10 cellular contexts compared by ENCODE assay signal in the genomic region with DNA sequence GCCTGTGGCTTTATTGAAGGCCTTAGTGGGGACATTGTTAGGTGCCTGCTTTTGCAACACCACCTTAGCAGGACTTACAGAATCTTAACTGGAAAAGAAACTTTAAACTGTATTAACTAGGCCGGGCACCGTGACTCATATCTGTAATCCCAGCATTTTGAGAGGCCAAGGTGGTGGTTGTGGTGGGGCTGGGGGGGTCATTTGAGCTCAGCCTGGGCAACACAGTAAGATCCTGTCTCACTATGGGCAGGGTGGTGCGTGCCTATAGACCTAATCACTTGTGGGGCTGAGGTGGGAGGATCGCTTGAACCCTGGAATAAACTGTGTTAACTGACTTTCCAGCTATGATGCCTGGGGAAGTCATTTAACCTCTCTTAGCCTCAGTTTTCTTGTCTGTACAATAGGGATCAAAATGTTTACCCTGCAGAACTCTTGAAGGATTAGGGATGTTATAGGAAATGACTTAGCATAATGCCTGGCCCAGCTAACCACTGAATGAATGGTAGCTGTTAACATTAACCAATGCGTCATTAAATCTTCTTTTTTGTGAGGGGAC. TPM values are rescaled to one million over a fixed set of nuclear protein-coding genes. Genes with fewer than 3 reads are reported as not detected.
DNase-seq lines count a peak whose midpoint lies in the region; ATAC-seq and TF ChIP-seq lines count a peak whose summit lies in the region.
"Had no signal": no experiment of that assay in that cellular context is flagged by ENCODE, and none has a peak within 500 bp of the region (broad histone marks: within the 10 kb centered on the region; RNA-seq: fewer than 3 reads in every experiment).

No MANE protein-coding gene starts in this region.

- no peak overlapping the region for H3K27ac Mint-ChIP-seq in activated CD8-positive, alpha-beta memory T cell treated with anti-CD3 and anti-CD28 coated beads, Interleukin-2, amount 10 ng/mL, durations not matched to agents 7 days and 5 days
- H3K27ac Mint-ChIP-seq in T-helper 17 cell = no peak overlapping the region
- H3K27ac Mint-ChIP-seq: activated naive CD8-positive, alpha-beta T cell had no signal

- H3K36me3 Mint-ChIP-seq in activated CD8-positive, alpha-beta memory T cell treated with anti-CD3 and anti-CD28 coated beads, Interleukin-2, amount 10 ng/mL, durations not matched to agents 7 days and 5 days = no peaks in the 10 kb centered on the region
- H3K36me3 Mint-ChIP-seq in T-helper 17 cell (ENCODE audit: low read depth) = no peaks in the 10 kb centered on the region
- H3K36me3 Mint-ChIP-seq: activated naive CD8-positive, alpha-beta T cell had no signal

- DNase-seq in activated CD8-positive, alpha-beta memory T cell treated with anti-CD3 and anti-CD28 coated beads, Interleukin-2, amount 10 ng/mL, durations not matched to agents 7 days and 5 days = peak; percentile 73
- no peak for DNase-seq in activated CD8-positive, alpha-beta memory T cell treated with anti-CD3 and anti-CD28 coated beads, Interleukin-2, amount 50 U/mL, for 48 hours
- DNase-seq in NB4 (ENCODE audit: low read depth) = peak; percentile 61
- no peak for DNase-seq in suprapubic skin (ENCODE audit: low spot score in 2 of 2)
- DNase-seq in activated CD8-positive, alpha-beta memory T cell treated with anti-CD3 and anti-CD28 coated beads, Interleukin-2, amount 50 U/mL, for 4 hours = no peak
- no peak for DNase-seq in T-helper 17 cell
- DNase-seq in stimulated activated CD4-positive, alpha-beta T cell treated with anti-CD3 and anti-CD28 coated beads, Interleukin-1b, Interleukin-23, amount 100 ng/mL, for 48 hours = no peak
- DNase-seq: NK-92 treated with Interleukin-12 subunit alpha and Interleukin-12 subunit beta, amount 100 ng/mL, for 24 hours had no signal

- no peak overlapping the region for H3K4me3 Mint-ChIP-seq in activated CD8-positive, alpha-beta memory T cell treated with anti-CD3 and anti-CD28 coated beads, Interleukin-2, amount 10 ng/mL, durations not matched to agents 7 days and 5 days
- no peak overlapping the region for H3K4me3 Mint-ChIP-seq in T-helper 17 cell
- H3K4me3 Mint-ChIP-seq: activated naive CD8-positive, alpha-beta T cell had no signal

- no peaks in the 10 kb centered on the region for H3K9me3 Mint-ChIP-seq in activated CD8-positive, alpha-beta memory T cell treated with anti-CD3 and anti-CD28 coated beads, Interleukin-2, amount 10 ng/mL, durations not matched to agents 7 days and 5 days (ENCODE audit: low read depth)

- TF ChIP-seq CTCF in NB4 (IDR thresholded peaks at IDR 0.05; ENCODE audit: low read depth, low read length) (no peak), suprapubic skin (IDR thresholded peaks at IDR 0.05) (no peak)

- TF ChIP-seq EP300 in suprapubic skin (IDR thresholded peaks at IDR 0.05) = no peak

- H3K4me3 ChIP-seq in NB4 (ENCODE audit: low read depth, low read length) (peak overlapping the region; percentile 44), esophagus (ENCODE audit: low read depth in 1 of 2, low read length in 2 of 2) (no peak overlapping the region), suprapubic skin (no peak overlapping the region)

- H3K9me3 ChIP-seq in esophagus (ENCODE audit: control insufficient read depth in 2 of 2, insufficient read depth in 1 of 2, low read depth in 1 of 2, low read length in 1 of 2) (no peaks in the 10 kb centered on the region), suprapubic skin (no peaks in the 10 kb centered on the region), T-helper 17 cell (ENCODE audit: control insufficient read depth, low read length, poor library complexity, severe bottlenecking) (no peaks in the 10 kb centered on the region)

- peaks cover 41% of the 10 kb centered on the region for H3K4me1 Mint-ChIP-seq in activated CD8-positive, alpha-beta memory T cell treated with anti-CD3 and anti-CD28 coated beads, Interleukin-2, amount 10 ng/mL, durations not matched to agents 7 days and 5 days
- H3K4me1 Mint-ChIP-seq in T-helper 17 cell = peaks cover 15% of the 10 kb centered on the region

- H3K27me3 ChIP-seq in esophagus (ENCODE audit: control insufficient read depth in 1 of 2, insufficient read depth in 2 of 2, low read length in 2 of 2) (no peaks in the 10 kb centered on the region), suprapubic skin (no peaks in the 10 kb centered on the region)

- H3K27ac ChIP-seq in esophagus (ENCODE audit: low read depth in 2 of 2, low read length in 1 of 2) = peak overlapping the region; percentile 8 to 76
- H3K27ac ChIP-seq in suprapubic skin = peak overlapping the region; percentile 51

- WGBS in esophagus, 2 donors = 65 to 71% methylated on average over 5 of the region's 5 CpGs
- WGBS in suprapubic skin = 95% methylated on average over 5 of the region's 5 CpGs

- H3K27me3 Mint-ChIP-seq in activated CD8-positive, alpha-beta memory T cell treated with anti-CD3 and anti-CD28 coated beads, Interleukin-2, amount 10 ng/mL, durations not matched to agents 7 days and 5 days = no peaks in the 10 kb centered on the region
- H3K27me3 Mint-ChIP-seq in T-helper 17 cell = peaks cover 7% of the 10 kb centered on the region

- CTCF ChIA-PET in activated CD8-positive, alpha-beta memory T cell treated with anti-CD3 and anti-CD28 coated beads, Interleukin-2, amount 10 ng/mL, durations not matched to agents 7 days and 5 days (lab: Charles Lee) = interaction anchor here (1.0 to 3.0 kb wide), 8 partner anchors 7 to 44 kb away, joined by 3 to 17 read pairs (median 6); no protein-coding TSS in a partner anchor

- no peaks in the 10 kb centered on the region for H3K36me3 ChIP-seq in esophagus (ENCODE audit: control insufficient read depth in 2 of 2, insufficient read depth in 2 of 2, low read length in 1 of 2)
- no peaks in the 10 kb centered on the region for H3K36me3 ChIP-seq in suprapubic skin

- no peak for TF ChIP-seq POLR2A in NB4 (IDR thresholded peaks at IDR 0.05; ENCODE audit: extremely low read depth, insufficient read length)
- no peak for TF ChIP-seq POLR2A in suprapubic skin (IDR thresholded peaks at IDR 0.05)

- peaks cover 8 to 21% of the 10 kb centered on the region in 2 donors for H3K4me1 ChIP-seq in esophagus (ENCODE audit: control insufficient read depth in 2 of 2, insufficient read depth in 2 of 2, low read length in 1 of 2)
- peaks cover 41% of the 10 kb centered on the region for H3K4me1 ChIP-seq in suprapubic skin

- peak; percentile 75 for ATAC-seq in activated CD8-positive, alpha-beta memory T cell treated with anti-CD3 and anti-CD28 coated beads, Interleukin-2, amount 10 ng/mL, durations not matched to agents 7 days and 5 days
- ATAC-seq in T-helper 17 cell = no peak

RNA-seq across cellular contexts. Expression of gene IER5, which starts 39.5 kb away (rescaled TPM):
- total RNA-seq in activated CD8-positive, alpha-beta memory T cell treated with anti-CD3 and anti-CD28 coated beads, Interleukin-2, amount 10 ng/mL, durations not matched to agents 7 days and 5 days = 10 to 100 TPM; 50.4 to 67.0 TPM
- 10 to 100 TPM; 16.7 to 27.2 TPM for polyA plus RNA-seq in esophagus
- 10 to 100 TPM; 11.3 to 30.4 (median 24.4) TPM for total RNA-seq in suprapubic skin
- 100 to 1,000 TPM; 123 to 145 TPM for total RNA-seq in T-helper 17 cell

Comparison
In these comparisons a context has a peak if more than half of its experiments do, and no peak if none do; other contexts are left out.
1. DNase-seq: peak in activated CD8-positive, alpha-beta memory T cell treated with anti-CD3 and anti-CD28 coated beads, Interleukin-2, amount 10 ng/mL, durations not matched to agents 7 days and 5 days (single experiment) and NB4 (single experiment); none in activated CD8-positive, alpha-beta memory T cell treated with anti-CD3 and anti-CD28 coated beads, Interleukin-2, amount 50 U/mL, for 48 hours (single experiment), suprapubic skin (0 of 2), activated CD8-positive, alpha-beta memory T cell treated with anti-CD3 and anti-CD28 coated beads, Interleukin-2, amount 50 U/mL, for 4 hours (single experiment), T-helper 17 cell (0 of 3) and stimulated activated CD4-positive, alpha-beta T cell treated with anti-CD3 and anti-CD28 coated beads, Interleukin-1b, Interleukin-23, amount 100 ng/mL, for 48 hours (single experiment).